Comparison of ENCODE assay signal across 22 cellular contexts in the genomic region with DNA sequence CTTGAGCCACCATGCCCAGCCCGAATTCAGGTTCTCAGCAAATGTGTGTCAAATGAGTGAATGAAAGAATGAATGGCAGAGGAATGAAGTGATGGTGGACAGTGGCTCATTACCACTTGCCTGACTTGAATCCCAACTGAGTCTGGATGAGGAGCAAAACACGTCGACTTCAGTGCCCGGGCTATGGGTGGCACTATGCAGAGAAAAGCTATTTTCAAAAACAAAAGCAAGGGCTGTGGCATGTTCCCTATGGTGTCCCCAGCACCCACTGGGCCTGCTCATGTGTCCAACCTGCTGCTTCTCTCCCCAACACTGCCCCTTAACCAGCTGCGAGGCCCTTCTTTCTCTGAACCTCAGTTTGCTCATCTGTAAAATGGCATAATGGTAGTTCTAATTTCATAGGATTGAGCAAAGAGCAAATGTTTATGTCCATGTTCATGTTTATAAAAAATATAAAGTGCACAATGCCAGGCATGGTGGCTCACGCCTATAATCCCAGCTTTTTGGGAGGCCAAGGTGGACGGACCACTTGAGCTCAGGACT. TPM values are rescaled to one million over a fixed set of nuclear protein-coding genes. Genes with fewer than 3 reads are reported as not detected.
"Had no signal": no experiment of that assay in that cellular context is flagged by ENCODE, and none has a peak within 500 bp of the region (broad histone marks: within the 10 kb centered on the region; RNA-seq: fewer than 3 reads in every experiment).

No MANE protein-coding gene starts in this region.

- ATAC-seq: heart right ventricle; mucosa of descending colon; stimulated activated naive CD8-positive, alpha-beta T cell treated with anti-CD3 and anti-CD28 coated beads, Interleukin-15, Interleukin-2, amounts not matched to agents 100 U/mL and 50 U/mL, for 24 hours had no signal

- H3K9ac ChIP-seq: neural progenitor cell had no signal

- H2AFZ ChIP-seq: neural progenitor cell had no signal

- DNase-seq: activated B cell treated with CpG ODN at 0.5 μM for 24 hours; activated CD4-positive, alpha-beta memory T cell treated with anti-CD3 and anti-CD28 coated beads for 36 hours; activated CD4-positive, alpha-beta T cell treated with anti-CD3 and anti-CD28 coated beads for 4 hours; activated naive CD4-positive, alpha-beta T cell; activated naive CD8-positive, alpha-beta T cell treated with anti-CD3 and anti-CD28 coated beads for 36 hours; activated T-cell treated with anti-CD3 and anti-CD28 coated beads for 4 hours; amniotic stem cell; effector CD8-positive, alpha-beta T cell; heart right ventricle; immature natural killer cell; mucosa of descending colon; naive B cell; stimulated activated CD4-positive, alpha-beta T cell treated with anti-CD3 and anti-CD28 coated beads, Interleukin-12 subunit alpha, Interleukin-12 subunit beta, amount 100 ng/mL, for 4 hours; stimulated activated CD4-positive, alpha-beta T cell treated with anti-CD3 and anti-CD28 coated beads, Interleukin-1b, Interleukin-23, amount 100 ng/mL, for 48 hours; stimulated activated naive CD8-positive, alpha-beta T cell treated with anti-CD3 and anti-CD28 coated beads, Interleukin-15, Interleukin-2, amounts not matched to agents 100 U/mL and 50 U/mL, for 24 hours; substantia nigra; tibial artery had no signal

- H3K9me3 ChIP-seq: esophagus muscularis mucosa, heart right ventricle, mucosa of descending colon, tibial artery had no signal

- H3K4me3 ChIP-seq: esophagus muscularis mucosa, heart right ventricle, mucosa of descending colon, neural progenitor cell, tibial artery had no signal

- H3K27me3 ChIP-seq: neural progenitor cell had no signal

- FAIRE-seq: endothelial cell of umbilical vein, urothelium cell line had no signal

- H3K4me2 ChIP-seq: neural progenitor cell had no signal

- H3K36me3 ChIP-seq: esophagus muscularis mucosa, heart right ventricle, neural progenitor cell, tibial artery had no signal

- H3K27ac ChIP-seq: esophagus muscularis mucosa, heart right ventricle, neural progenitor cell, tibial artery had no signal

RNA-seq across cellular contexts. Expression of gene DRAXIN, which starts 6.2 kb away (rescaled TPM):
- total RNA-seq: activated T-helper 1 cell treated with anti-CD3 and anti-CD28 coated beads, Interleukin-12 subunit alpha, Interleukin-12 subunit beta, Interleukin-2, Interleukin-4 antibody, amounts not matched to agents 30 ng/mL and 10 ng/mL and 1 ng/mL, durations not matched to agents 14 hours and 24 hours and 36 hours had no signal
